1 cellular context compared by ENCODE assay signal in the genomic region with DNA sequence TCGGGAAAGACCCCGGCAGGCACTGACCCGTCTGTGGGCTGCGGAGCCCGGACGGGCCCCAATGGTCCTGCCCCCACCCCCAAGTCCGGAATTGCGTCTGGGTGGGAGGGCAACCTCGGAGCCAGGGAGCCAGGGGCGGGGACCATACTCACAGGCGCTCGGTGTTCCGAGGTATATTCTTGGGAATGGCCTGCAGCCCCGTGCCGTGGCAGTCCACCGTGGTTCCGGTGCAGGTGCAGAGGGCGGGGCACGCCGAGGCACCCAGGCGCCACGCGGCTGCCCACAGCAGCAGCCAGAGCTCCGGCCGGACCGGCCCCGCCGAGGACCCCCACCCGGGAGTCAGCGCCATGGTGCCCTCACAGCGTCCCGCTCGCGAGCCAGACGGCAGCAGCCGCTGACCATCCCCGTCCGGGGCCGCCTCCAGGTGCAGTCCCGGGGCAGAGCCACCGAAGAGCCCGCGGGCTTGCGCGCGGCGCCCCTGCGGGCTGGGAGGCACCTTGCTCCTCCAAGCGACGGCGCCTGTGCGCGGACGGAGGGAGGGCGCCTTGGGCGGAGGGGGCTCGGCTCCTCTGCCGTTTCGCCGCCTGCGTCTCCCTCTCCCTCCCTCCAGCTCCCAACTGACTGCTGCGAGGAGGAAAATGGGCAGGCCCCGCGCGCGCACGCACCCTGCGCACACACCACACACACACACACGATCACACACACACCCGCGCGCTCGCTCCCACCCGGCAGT.
TF ChIP-seq lines count a peak whose summit lies in the region.

A gene (minus strand): TSS at position 634 of the 733 bp plus-strand sequence. CDS start 285 bp downstream, at position 349.

TF ChIP-seq in SK-N-SH treated with all-trans-retinoic acid at 6 μM for 48 hours, 23 proteins besides CTCF, POLR2A, EP300 and RAD21 (continued from another document):
- TF ChIP-seq, protein P1, sequence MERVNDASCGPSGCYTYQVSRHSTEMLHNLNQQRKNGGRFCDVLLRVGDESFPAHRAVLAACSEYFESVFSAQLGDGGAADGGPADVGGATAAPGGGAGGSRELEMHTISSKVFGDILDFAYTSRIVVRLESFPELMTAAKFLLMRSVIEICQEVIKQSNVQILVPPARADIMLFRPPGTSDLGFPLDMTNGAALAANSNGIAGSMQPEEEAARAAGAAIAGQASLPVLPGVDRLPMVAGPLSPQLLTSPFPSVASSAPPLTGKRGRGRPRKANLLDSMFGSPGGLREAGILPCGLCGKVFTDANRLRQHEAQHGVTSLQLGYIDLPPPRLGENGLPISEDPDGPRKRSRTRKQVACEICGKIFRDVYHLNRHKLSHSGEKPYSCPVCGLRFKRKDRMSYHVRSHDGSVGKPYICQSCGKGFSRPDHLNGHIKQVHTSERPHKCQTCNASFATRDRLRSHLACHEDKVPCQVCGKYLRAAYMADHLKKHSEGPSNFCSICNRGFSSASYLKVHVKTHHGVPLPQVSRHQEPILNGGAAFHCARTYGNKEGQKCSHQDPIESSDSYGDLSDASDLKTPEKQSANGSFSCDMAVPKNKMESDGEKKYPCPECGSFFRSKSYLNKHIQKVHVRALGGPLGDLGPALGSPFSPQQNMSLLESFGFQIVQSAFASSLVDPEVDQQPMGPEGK (CRISPR knock-in tag; IDR thresholded peaks at IDR 0.05; ENCODE audit: borderline replicate concordance) = no peak
- TF ChIP-seq PPARA (CRISPR knock-in tag; IDR thresholded peaks at IDR 0.05; ENCODE audit: borderline replicate concordance) = no peak
